ENCODE assay signal across 10 cellular contexts in the genomic region with DNA sequence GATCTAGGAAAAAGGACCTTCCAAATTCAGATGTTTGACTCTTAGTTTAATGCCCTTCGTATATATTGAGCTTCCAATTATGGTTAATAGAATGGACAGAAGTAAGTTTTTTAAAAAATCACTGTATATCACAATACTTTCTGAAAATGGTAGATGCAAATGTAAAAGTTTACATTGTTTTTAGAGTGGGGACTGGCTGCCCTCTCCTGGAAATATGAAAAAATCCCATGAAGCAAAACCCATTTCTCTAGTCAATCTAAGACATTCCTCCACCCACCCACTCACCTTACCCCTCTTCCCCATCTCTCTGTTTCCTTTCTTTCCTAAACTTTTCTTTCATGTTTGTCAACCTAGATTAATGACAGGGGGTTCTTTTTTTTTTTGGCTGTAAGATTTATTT.
DNase-seq lines count a peak whose midpoint lies in the region; ATAC-seq and TF ChIP-seq lines count a peak whose summit lies in the region.
"Had no signal": no experiment of that assay in that cellular context is flagged by ENCODE, and none has a peak within 500 bp of the region (broad histone marks: within the 10 kb centered on the region; RNA-seq: fewer than 3 reads in every experiment).

No MANE protein-coding gene starts in this region.

- H3K4me3 ChIP-seq in osteoblast (ENCODE audit: insufficient read depth, low read length) (no peak overlapping the region), stomach (no peak overlapping the region)

- WGBS in stomach, 5 donors = 36 to 60% (median 40%) methylated on average over 1 of the region's 1 CpG

- H3K36me3 ChIP-seq in osteoblast (ENCODE audit: insufficient read depth, low read length) (no peaks in the 10 kb centered on the region), stomach (no peaks in the 10 kb centered on the region)

- no peak for TF ChIP-seq EP300 in stomach (IDR thresholded peaks at IDR 0.05)

- no peak overlapping the region for H3K27ac ChIP-seq in osteoblast (ENCODE audit: low read depth, low read length)
- H3K27ac ChIP-seq in stomach = no peak overlapping the region

- no peak for TF ChIP-seq POLR2A in stomach (IDR thresholded peaks at IDR 0.05)

- H3K27me3 Mint-ChIP-seq in chondrocyte (ENCODE audit: low read depth) (no peaks in the 10 kb centered on the region), natural killer cell (ENCODE audit: low read depth in 2 of 2) (no peaks in the 10 kb centered on the region)
- peaks cover 6% of the 10 kb centered on the region for H3K27me3 Mint-ChIP-seq in activated CD4-positive, alpha-beta T cell treated with anti-CD3 and anti-CD28 coated beads, Interleukin-2, amount 10 ng/mL, durations not matched to agents 24 days and 14 days
- H3K27me3 Mint-ChIP-seq in activated CD4-positive, alpha-beta T cell treated with anti-CD3 and anti-CD28 coated beads for 36 hours = no peaks in the 10 kb centered on the region
- H3K27me3 Mint-ChIP-seq: effector memory CD8-positive, alpha-beta T cell had no signal

- H3K36me3 Mint-ChIP-seq in chondrocyte (ENCODE audit: low read depth) (no peaks in the 10 kb centered on the region), natural killer cell (no peaks in the 10 kb centered on the region)
- H3K36me3 Mint-ChIP-seq in activated CD4-positive, alpha-beta T cell treated with anti-CD3 and anti-CD28 coated beads, Interleukin-2, amount 10 ng/mL, durations not matched to agents 24 days and 14 days (ENCODE audit: low read depth) = no peaks in the 10 kb centered on the region
- no peaks in the 10 kb centered on the region for H3K36me3 Mint-ChIP-seq in activated CD4-positive, alpha-beta T cell treated with anti-CD3 and anti-CD28 coated beads for 36 hours (ENCODE audit: low read depth)

- H3K4me2 ChIP-seq in osteoblast (ENCODE audit: insufficient read depth, low read length) = no peak overlapping the region

- no peaks in the 10 kb centered on the region for H3K4me1 ChIP-seq in osteoblast (ENCODE audit: insufficient read depth, low read length)
- no peaks in the 10 kb centered on the region for H3K4me1 ChIP-seq in stomach

- no peak for ATAC-seq in natural killer cell
- no peak for ATAC-seq in activated CD4-positive, alpha-beta T cell treated with anti-CD3 and anti-CD28 coated beads for 36 hours
- ATAC-seq: effector memory CD8-positive, alpha-beta T cell had no signal

- H3K4me3 Mint-ChIP-seq in chondrocyte (ENCODE audit: unreplicated experiment) = no peak overlapping the region
- H3K4me3 Mint-ChIP-seq in activated CD4-positive, alpha-beta T cell treated with anti-CD3 and anti-CD28 coated beads, Interleukin-2, amount 10 ng/mL, durations not matched to agents 24 days and 14 days = no peak overlapping the region
- no peak overlapping the region for H3K4me3 Mint-ChIP-seq in natural killer cell
- H3K4me3 Mint-ChIP-seq in activated CD4-positive, alpha-beta T cell treated with anti-CD3 and anti-CD28 coated beads for 36 hours = no peak overlapping the region
- H3K4me3 Mint-ChIP-seq: effector memory CD8-positive, alpha-beta T cell had no signal

- DNase-seq in Daoy (ENCODE audit: low read depth) (peak; percentile 1), NAMALWA (ENCODE audit: low spot score) (peak; percentile 7), chondrocyte (ENCODE audit: low spot score) (no peak), osteoblast (ENCODE audit: insufficient read length, low spot score, missing footprints) (no peak), stomach (no peak), natural killer cell (no peak)
- no peak for DNase-seq in activated CD4-positive, alpha-beta T cell treated with anti-CD3 and anti-CD28 coated beads, Interleukin-2, amount 10 ng/mL, durations not matched to agents 24 days and 14 days
- DNase-seq in activated CD4-positive, alpha-beta T cell treated with anti-CD3 and anti-CD28 coated beads for 36 hours = no peak
- DNase-seq: effector memory CD8-positive, alpha-beta T cell; NCI-H2081 treated with DMSO at 0.1 percent for 48 hours had no signal

- H3K79me2 ChIP-seq in osteoblast (ENCODE audit: insufficient read depth, low read length) = no peaks in the 10 kb centered on the region

- CTCF ChIA-PET in activated CD4-positive, alpha-beta T cell treated with anti-CD3 and anti-CD28 coated beads for 36 hours (lab: Charles Lee) = interaction anchor here (0.5 to 2.5 kb wide), 9 partner anchors 150 to 388 kb away, joined by 3 to 12 read pairs (median 3); no protein-coding TSS in a partner anchor

- no peak overlapping the region for H2AFZ ChIP-seq in osteoblast (ENCODE audit: low read length)

- no peaks in the 10 kb centered on the region for H4K20me1 ChIP-seq in osteoblast (ENCODE audit: insufficient read depth, low read length)

- no peaks in the 10 kb centered on the region for H3K27me3 ChIP-seq in osteoblast (ENCODE audit: insufficient read depth, low read length)
- H3K27me3 ChIP-seq in stomach = peaks cover 0 to 2% (median 0%) of the 10 kb centered on the region in 3 donors

- H3K9me3 Mint-ChIP-seq in chondrocyte (ENCODE audit: low read depth) (no peaks in the 10 kb centered on the region), natural killer cell (peaks cover 0 to 2% of the 10 kb centered on the region in 2 donors)
- H3K9me3 Mint-ChIP-seq in activated CD4-positive, alpha-beta T cell treated with anti-CD3 and anti-CD28 coated beads, Interleukin-2, amount 10 ng/mL, durations not matched to agents 24 days and 14 days = no peaks in the 10 kb centered on the region
- no peaks in the 10 kb centered on the region for H3K9me3 Mint-ChIP-seq in activated CD4-positive, alpha-beta T cell treated with anti-CD3 and anti-CD28 coated beads for 36 hours (ENCODE audit: low read depth)
- H3K9me3 Mint-ChIP-seq: effector memory CD8-positive, alpha-beta T cell had no signal

- intact Hi-C loops in activated CD4-positive, alpha-beta T cell treated with anti-CD3 and anti-CD28 coated beads, Interleukin-2, amount 10 ng/mL, durations not matched to agents 24 days and 14 days (cut with micrococcal nuclease) = loop anchor here (5.0 kb wide), 1 partner anchor 1241 kb away; no protein-coding TSS in a partner anchor
- intact Hi-C loops in stomach (cut with DNase I; ENCODE audit: low total_unique reads) (no loop called here), natural killer cell (cut with micrococcal nuclease) (no loop called here)
- intact Hi-C loops in activated CD4-positive, alpha-beta T cell treated with anti-CD3 and anti-CD28 coated beads for 36 hours (cut with DNase I, micrococcal nuclease) = loop anchor here (1.0 to 5.0 kb wide), 6 partner anchors 150 to 1171 kb away; no protein-coding TSS in a partner anchor

- POLR2A ChIA-PET in activated CD4-positive, alpha-beta T cell treated with anti-CD3 and anti-CD28 coated beads for 36 hours (lab: Charles Lee) = no interaction called here

- TF ChIP-seq CTCF in chondrocyte (IDR thresholded peaks at IDR 0.05) (peak; percentile 80), osteoblast (IDR thresholded peaks at IDR 0.05; ENCODE audit: extremely low read depth, low read depth, low read length) (peak; percentile 47), stomach (IDR thresholded peaks at IDR 0.05) (no peak), natural killer cell (IDR thresholded peaks at IDR 0.05) (no peak)

- peaks cover 7% of the 10 kb centered on the region for H3K4me1 Mint-ChIP-seq in chondrocyte (ENCODE audit: low read depth)
- H3K4me1 Mint-ChIP-seq in activated CD4-positive, alpha-beta T cell treated with anti-CD3 and anti-CD28 coated beads, Interleukin-2, amount 10 ng/mL, durations not matched to agents 24 days and 14 days = no peaks in the 10 kb centered on the region
- no peaks in the 10 kb centered on the region for H3K4me1 Mint-ChIP-seq in natural killer cell
- no peaks in the 10 kb centered on the region for H3K4me1 Mint-ChIP-seq in activated CD4-positive, alpha-beta T cell treated with anti-CD3 and anti-CD28 coated beads for 36 hours

- H3K9me3 ChIP-seq in osteoblast (ENCODE audit: low read depth, low read length) = no peaks in the 10 kb centered on the region
- no peaks in the 10 kb centered on the region for H3K9me3 ChIP-seq in stomach

- H3K27ac Mint-ChIP-seq in chondrocyte (ENCODE audit: unreplicated experiment) (no peak overlapping the region), natural killer cell (no peak overlapping the region)
- H3K27ac Mint-ChIP-seq in activated CD4-positive, alpha-beta T cell treated with anti-CD3 and anti-CD28 coated beads, Interleukin-2, amount 10 ng/mL, durations not matched to agents 24 days and 14 days = no peak overlapping the region
- no peak overlapping the region for H3K27ac Mint-ChIP-seq in activated CD4-positive, alpha-beta T cell treated with anti-CD3 and anti-CD28 coated beads for 36 hours
- H3K27ac Mint-ChIP-seq: effector memory CD8-positive, alpha-beta T cell had no signal

Comparison
In these comparisons a context has a peak if more than half of its experiments do, and no peak if none do; other contexts are left out.
1. DNase-seq: peak in Daoy (single experiment) and NAMALWA (single experiment); none in chondrocyte (single experiment), osteoblast (single experiment), activated CD4-positive, alpha-beta T cell treated with anti-CD3 and anti-CD28 coated beads, Interleukin-2, amount 10 ng/mL, durations not matched to agents 24 days and 14 days (single experiment), stomach (single experiment), natural killer cell (single experiment) and activated CD4-positive, alpha-beta T cell treated with anti-CD3 and anti-CD28 coated beads for 36 hours (single experiment).
2. CTCF ChIP-seq: peak in chondrocyte (single experiment) and osteoblast (single experiment); none in stomach (0 of 7) and natural killer cell (single experiment).
3. intact Hi-C loops: an anchor here in activated CD4-positive, alpha-beta T cell treated with anti-CD3 and anti-CD28 coated beads, Interleukin-2, amount 10 ng/mL, durations not matched to agents 24 days and 14 days (5.0 kb wide) and activated CD4-positive, alpha-beta T cell treated with anti-CD3 and anti-CD28 coated beads for 36 hours (1.0 to 5.0 kb wide); none called in stomach and natural killer cell.